ENCODE assay signal across 11 cellular contexts in the genomic region with DNA sequence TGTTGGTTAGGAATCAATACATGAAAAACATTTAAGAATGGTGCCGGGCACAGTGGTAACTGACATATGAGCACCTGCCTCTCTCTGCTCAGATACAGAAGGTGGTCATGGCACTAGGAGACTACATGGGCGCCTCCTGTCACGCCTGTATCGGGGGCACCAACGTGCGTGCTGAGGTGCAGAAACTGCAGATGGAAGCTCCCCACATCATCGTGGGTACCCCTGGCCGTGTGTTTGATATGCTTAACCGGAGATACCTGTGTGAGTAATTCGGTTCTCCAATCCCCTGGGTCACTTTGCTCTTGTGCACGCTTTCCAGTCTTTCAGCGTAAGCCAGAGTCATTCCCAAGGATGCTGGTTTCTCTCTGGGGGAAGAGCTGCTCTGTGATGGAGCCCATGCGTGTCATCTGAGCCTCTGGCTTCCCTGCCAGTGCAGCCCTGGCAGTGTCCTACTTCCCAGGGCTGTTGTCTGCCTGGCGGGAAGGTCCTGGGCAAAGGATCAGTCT. TPM values are rescaled to one million over a fixed set of nuclear protein-coding genes. Genes with fewer than 3 reads are reported as not detected.
DNase-seq lines count a peak whose midpoint lies in the region; ATAC-seq and TF ChIP-seq lines count a peak whose summit lies in the region.
"Had no signal": no experiment of that assay in that cellular context is flagged by ENCODE, and none has a peak within 500 bp of the region (broad histone marks: within the 10 kb centered on the region; RNA-seq: fewer than 3 reads in every experiment).

No MANE protein-coding gene starts in this region.

- POLR2A ChIA-PET in CD8-positive, alpha-beta memory T cell (lab: Charles Lee) = interaction anchor here (1.0 to 4.1 kb wide), 2 partner anchors 8 to 51 kb away, joined by 3 to 52 read pairs; a partner anchor contains a TSS

- no peaks in the 10 kb centered on the region for H3K27me3 ChIP-seq in CD8-positive, alpha-beta memory T cell (ENCODE audit: insufficient read depth, low read length, poor library complexity, severe bottlenecking)
- H3K27me3 ChIP-seq in adipocyte (replicated peaks; ENCODE audit: control insufficient read depth, insufficient read depth, low read length) = no peaks in the 10 kb centered on the region

- no peak overlapping the region for H3K4me3 ChIP-seq in CD8-positive, alpha-beta memory T cell (ENCODE audit: low read length)
- H3K4me3 ChIP-seq in HFF-Myc (replicated peaks; ENCODE audit: low read depth, low read length) (peak overlapping the region; percentile 98; the same call in 1 of the 2 replicates), adipocyte (ENCODE audit: low read length) (peak overlapping the region; percentile 91)

- peaks cover 0 to 4% (median 2%) of the 10 kb centered on the region in 5 donors for H3K9me3 Mint-ChIP-seq in CD8-positive, alpha-beta memory T cell
- peaks cover 2% of the 10 kb centered on the region for H3K9me3 Mint-ChIP-seq in nephron

- TF ChIP-seq CTCF in HFF-Myc (IDR thresholded peaks at IDR 0.05; ENCODE audit: low read depth, low read length, missing control alignments) (no peak), nephron (IDR thresholded peaks at IDR 0.05; ENCODE audit: unreplicated experiment in 3 of 3) (no peak)

- H3K9ac ChIP-seq in adipocyte (ENCODE audit: low read length) = peak overlapping the region; percentile 100

- no peak overlapping the region for H3K27ac ChIP-seq in CD8-positive, alpha-beta memory T cell (ENCODE audit: low read depth, low read length)

- CTCF ChIA-PET in CD8-positive, alpha-beta memory T cell (lab: Charles Lee) = interaction anchor here (1.2 to 2.0 kb wide), 4 partner anchors 13 to 140 kb away, joined by 5 to 6 read pairs (median 6); a partner anchor contains a TSS

- peak overlapping the region; percentile 39 to 99 (median 80) for H3K27ac Mint-ChIP-seq in CD8-positive, alpha-beta memory T cell
- H3K27ac Mint-ChIP-seq in nephron = peak overlapping the region; percentile 51 to 80 (median 52)

- H3K4me1 ChIP-seq in CD8-positive, alpha-beta memory T cell (ENCODE audit: insufficient read depth, low read length) = peaks cover 50% of the 10 kb centered on the region
- peaks cover 67% of the 10 kb centered on the region for H3K4me1 ChIP-seq in adipocyte (ENCODE audit: control insufficient read depth, insufficient read depth, low read length)

- H3K27me3 Mint-ChIP-seq in CD8-positive, alpha-beta memory T cell = peaks cover 0 to 11% of the 10 kb centered on the region in 2 donors
- no peaks in the 10 kb centered on the region for H3K27me3 Mint-ChIP-seq in nephron (ENCODE audit: low read depth)

- H3K9me3 ChIP-seq in CD8-positive, alpha-beta memory T cell (ENCODE audit: low read length) = no peaks in the 10 kb centered on the region
- no peaks in the 10 kb centered on the region for H3K9me3 ChIP-seq in adipocyte (ENCODE audit: control insufficient read depth, low read length)

- peak overlapping the region in 3 of 7 donors; percentile 31 to 97 (median 52) for H3K4me3 Mint-ChIP-seq in CD8-positive, alpha-beta memory T cell
- H3K4me3 Mint-ChIP-seq in nephron = peak overlapping the region; percentile 63 to 75 (median 74)

- H3K4me1 Mint-ChIP-seq in CD8-positive, alpha-beta memory T cell = peaks cover 69 to 88% (median 73%) of the 10 kb centered on the region in 3 donors
- peaks cover 69% of the 10 kb centered on the region for H3K4me1 Mint-ChIP-seq in nephron

- ATAC-seq in HG03095 (IDR thresholded peaks at IDR 0.05; ENCODE audit: unreplicated experiment) (no peak), GM19463 (IDR thresholded peaks at IDR 0.05; ENCODE audit: unreplicated experiment) (no peak)
- ATAC-seq: activated CD4-positive, CD25-positive, alpha-beta regulatory T cell treated with anti-CD3 and anti-CD28 coated beads, Interleukin-2, amount 50 U/mL, for 24 hours had no signal

- peaks cover 17 to 73% (median 19%) of the 10 kb centered on the region in 3 donors for H3K36me3 Mint-ChIP-seq in CD8-positive, alpha-beta memory T cell
- peaks cover 80% of the 10 kb centered on the region for H3K36me3 Mint-ChIP-seq in nephron (ENCODE audit: low read depth)

- H3K36me3 ChIP-seq in CD8-positive, alpha-beta memory T cell (ENCODE audit: insufficient read depth, low read length) = peaks cover 57% of the 10 kb centered on the region
- H3K36me3 ChIP-seq in adipocyte (ENCODE audit: control insufficient read depth, insufficient read depth, low read length, severe bottlenecking) = peaks cover 52% of the 10 kb centered on the region

- DNase-seq in CD8-positive, alpha-beta memory T cell = no peak
- DNase-seq in HFF-Myc (ENCODE audit: extremely low read depth, low read depth) (no peak), adipocyte (ENCODE audit: low read depth) (no peak), SW 1271 (lab: John Stamatoyannopoulos, UW) (no peak), GOT3 (lab: John Stamatoyannopoulos, UW) (no peak)
- DNase-seq: kidney glomerular epithelial cell, NCI-H2029 had no signal

RNA-seq across cellular contexts. Expression of a gene that starts 3.0 kb away (rescaled TPM):
- 10 to 100 TPM; 11.1 to 12.7 TPM for total RNA-seq in CD8-positive, alpha-beta memory T cell
- polyA plus RNA-seq in CD8-positive, alpha-beta memory T cell = 1.2 TPM

RNA-seq across cellular contexts. Expression of a gene that starts 7.2 kb away (rescaled TPM):
- 100 to 1,000 TPM; 115 to 124 TPM for total RNA-seq in CD8-positive, alpha-beta memory T cell
- 40.5 TPM for polyA plus RNA-seq in CD8-positive, alpha-beta memory T cell

RNA-seq across cellular contexts. Expression of a gene that starts 13.4 kb away (rescaled TPM):
- under 1 TPM; 0.29 to 0.31 TPM for total RNA-seq in CD8-positive, alpha-beta memory T cell
- not detected for polyA plus RNA-seq in CD8-positive, alpha-beta memory T cell

RNA-seq across cellular contexts. Expression of a gene that starts 14.8 kb away (rescaled TPM):
- 100 to 1,000 TPM; 111 to 121 TPM for total RNA-seq in CD8-positive, alpha-beta memory T cell
- 12.0 TPM for polyA plus RNA-seq in CD8-positive, alpha-beta memory T cell

RNA-seq across cellular contexts. Expression of a gene that starts 17.9 kb away (rescaled TPM):
- total RNA-seq in CD8-positive, alpha-beta memory T cell = 1 to 10 TPM in 1 of 2 experiments, under 1 TPM in 1; 0.80 to 1.6 TPM
- not detected for polyA plus RNA-seq in CD8-positive, alpha-beta memory T cell
